Comparison of ENCODE assay signal across 9 cellular contexts in the genomic region with DNA sequence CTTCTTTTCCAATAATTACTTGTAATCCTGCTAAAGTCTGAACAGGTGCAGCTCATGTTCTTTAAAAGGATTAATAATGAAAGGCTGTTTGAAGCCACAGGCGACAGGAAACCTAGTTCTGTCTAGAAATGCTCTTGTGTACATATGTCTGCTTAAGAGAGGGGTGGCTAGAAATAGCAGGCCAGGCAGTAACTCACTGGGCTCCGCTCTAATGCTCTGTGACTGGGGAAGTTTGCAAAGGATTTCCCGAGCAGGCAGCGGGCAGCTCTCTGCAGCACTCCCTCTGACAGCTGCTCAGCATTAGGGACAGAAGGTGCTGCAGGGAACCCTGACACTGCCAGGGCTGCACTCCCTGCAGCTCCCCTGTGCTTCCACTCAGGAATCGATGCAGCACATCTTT. TPM values are rescaled to one million over a fixed set of nuclear protein-coding genes. Genes with fewer than 3 reads are reported as not detected.
DNase-seq lines count a peak whose midpoint lies in the region; ATAC-seq, FAIRE-seq and TF ChIP-seq lines count a peak whose summit lies in the region.
"Had no signal": no experiment of that assay in that cellular context is flagged by ENCODE, and none has a peak within 500 bp of the region (broad histone marks: within the 10 kb centered on the region; RNA-seq: fewer than 3 reads in every experiment).

No MANE protein-coding gene starts in this region.

- no peak overlapping the region for H3K27ac ChIP-seq in CD8-positive, alpha-beta T cell (ENCODE audit: low read depth, low read length)
- H3K27ac ChIP-seq: colonic mucosa had no signal

- peak overlapping the region in 3 of 5 experiments; percentile 50 to 87 (median 81) for H3K27ac Mint-ChIP-seq in brain
- H3K27ac Mint-ChIP-seq in CD8-positive, alpha-beta T cell, result no peak overlapping the region

- POLR2A ChIA-PET in CD8-positive, alpha-beta T cell (lab: Charles Lee), result no interaction called here

- CTCF ChIA-PET in CD8-positive, alpha-beta T cell (lab: Charles Lee), result interaction anchor here (0.7 to 1.3 kb wide), 3 partner anchors 10 to 64 kb away, joined by 3 to 5 read pairs (median 4); no protein-coding TSS in a partner anchor

- peaks cover 7% of the 10 kb centered on the region for H3K36me3 Mint-ChIP-seq in brain
- H3K36me3 Mint-ChIP-seq in CD8-positive, alpha-beta T cell, result no peaks in the 10 kb centered on the region

- H3K9me3 ChIP-seq in CD8-positive, alpha-beta T cell (ENCODE audit: low read length), result no peaks in the 10 kb centered on the region
- H3K9me3 ChIP-seq: colonic mucosa had no signal

- H3K4me3 Mint-ChIP-seq in brain, result peak overlapping the region in 2 of 5 experiments; percentile 13 to 52
- no peak overlapping the region for H3K4me3 Mint-ChIP-seq in CD8-positive, alpha-beta T cell

- TF ChIP-seq CTCF in D721Med (IDR thresholded peaks at IDR 0.05; ENCODE audit: insufficient read depth, missing control alignments) (no peak), brain (conservative IDR thresholded peaks at IDR 0.05) (no peak)
- no peak for TF ChIP-seq CTCF in CD8-positive, alpha-beta T cell (IDR thresholded peaks at IDR 0.05)

- peaks cover 3 to 16% (median 13%) of the 10 kb centered on the region in 5 experiments for H3K9me3 Mint-ChIP-seq in brain
- H3K9me3 Mint-ChIP-seq in CD8-positive, alpha-beta T cell, result peaks cover 3% of the 10 kb centered on the region

- DNase-seq in D721Med (ENCODE audit: insufficient read length, low spot score), result peak; percentile 53
- DNase-seq in activated CD4-positive, alpha-beta T cell treated with anti-CD3 and anti-CD28 coated beads for 48 hours, result no peak
- DNase-seq in CD8-positive, alpha-beta T cell, result no peak
- DNase-seq in AG08395 (ENCODE audit: low spot score), result no peak
- DNase-seq in kidney glomerular epithelial cell (lab: John Stamatoyannopoulos, UW), result no peak
- DNase-seq: colonic mucosa had no signal

- no peak overlapping the region for H3K4me3 ChIP-seq in CD8-positive, alpha-beta T cell (ENCODE audit: low read depth, low read length)
- H3K4me3 ChIP-seq: colonic mucosa had no signal

- H3K27me3 ChIP-seq in CD8-positive, alpha-beta T cell (ENCODE audit: insufficient read depth, low read length), result no peaks in the 10 kb centered on the region
- H3K27me3 ChIP-seq: colonic mucosa had no signal

- H3K4me1 Mint-ChIP-seq in brain, result peaks cover 31% of the 10 kb centered on the region
- H3K4me1 Mint-ChIP-seq in CD8-positive, alpha-beta T cell (ENCODE audit: low read depth), result peaks cover 37% of the 10 kb centered on the region

- peaks cover 3% of the 10 kb centered on the region for H3K27me3 Mint-ChIP-seq in brain
- H3K27me3 Mint-ChIP-seq in CD8-positive, alpha-beta T cell (ENCODE audit: low read depth), result no peaks in the 10 kb centered on the region

- H3K4me1 ChIP-seq in CD8-positive, alpha-beta T cell (ENCODE audit: insufficient read depth, low read length), result peaks cover 13% of the 10 kb centered on the region

- intact Hi-C loops in CD8-positive, alpha-beta T cell (cut with DNase I, micrococcal nuclease), result loop anchor here in 1 of 2 experiments (10.0 kb wide), 1 partner anchor 1577 kb away; no protein-coding TSS in a partner anchor

- ATAC-seq in GM19452 (IDR thresholded peaks at IDR 0.05; ENCODE audit: unreplicated experiment) (peak; percentile 73), HG03108 (IDR thresholded peaks at IDR 0.05; ENCODE audit: unreplicated experiment) (peak; percentile 97)
- ATAC-seq in CD8-positive, alpha-beta T cell, result no peak

- no peaks in the 10 kb centered on the region for H3K36me3 ChIP-seq in CD8-positive, alpha-beta T cell (ENCODE audit: insufficient read depth, low read length)
- H3K36me3 ChIP-seq: colonic mucosa had no signal

- peak; percentile 99 for FAIRE-seq in D721Med (lab: Jason Lieb, UNC)

RNA-seq across cellular contexts. Expression of a gene that starts 33.2 kb away (rescaled TPM):
- polyA plus RNA-seq in brain (ENCODE audit: insufficient read depth, low read depth, low replicate concordance), result 6.3 TPM
- total RNA-seq in CD8-positive, alpha-beta T cell, result 10 to 100 TPM; 84.7 to 85.7 TPM
